8 cellular contexts compared by ENCODE assay signal in the genomic region with DNA sequence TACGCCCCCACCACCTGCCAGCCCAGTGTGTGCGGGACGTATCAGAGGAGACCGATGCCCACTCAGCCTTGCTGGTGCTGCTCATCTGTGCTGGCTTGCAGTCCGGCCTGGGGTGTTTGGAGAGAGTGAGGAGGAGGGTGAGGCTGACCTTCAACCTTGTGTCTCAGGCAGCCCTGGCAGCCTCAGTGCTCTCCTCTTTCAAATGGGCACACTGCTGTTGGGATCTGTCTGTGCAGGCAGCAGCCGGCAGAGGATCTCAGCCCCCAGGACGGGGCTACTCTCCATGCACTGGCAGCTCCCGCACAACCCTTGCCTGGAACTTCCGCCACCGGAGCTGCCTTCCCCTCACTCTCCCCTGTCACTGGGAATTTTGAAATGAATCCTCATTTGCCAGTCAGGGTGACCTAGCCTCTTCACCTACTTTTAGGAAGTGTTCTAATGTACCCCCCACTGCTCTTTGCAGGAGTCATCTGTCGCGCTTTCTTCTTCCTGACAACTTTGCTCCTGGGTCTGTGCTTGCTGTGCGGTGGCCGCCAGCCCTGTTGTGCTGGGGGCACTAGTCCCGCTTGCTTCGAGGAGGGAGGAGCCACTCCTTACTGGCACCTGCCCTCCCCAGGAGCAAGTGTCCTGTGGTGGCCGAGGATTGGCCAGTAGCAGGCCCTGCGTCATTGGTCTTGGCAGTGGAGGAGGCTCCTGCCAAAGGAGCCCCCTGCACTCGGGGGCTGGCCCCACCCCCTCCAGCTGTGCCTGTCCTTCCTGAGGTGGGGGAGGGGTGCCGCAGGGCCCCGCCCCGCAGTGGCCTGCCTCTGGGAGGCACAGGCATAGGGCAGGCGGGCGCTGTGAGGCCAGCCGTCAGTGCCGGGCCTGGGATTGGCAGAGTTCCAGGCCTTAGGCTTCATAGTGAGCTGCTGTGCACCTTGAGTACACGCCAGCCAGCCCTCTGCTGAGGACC. TPM values are rescaled to one million over a fixed set of nuclear protein-coding genes. Genes with fewer than 3 reads are reported as not detected.
DNase-seq lines count a peak whose midpoint lies in the region; ATAC-seq and TF ChIP-seq lines count a peak whose summit lies in the region.

No MANE protein-coding gene starts in this region.

- no peak for ATAC-seq in HG03342 (IDR thresholded peaks at IDR 0.05; ENCODE audit: unreplicated experiment)

- in situ Hi-C loops in Caki2 (cut with HindIII; ENCODE audit: low pct_unique_long_range_greater_than_20kb, low sequenced_read_pairs), result no loop called here

- H3K27ac Mint-ChIP-seq in immature natural killer cell, result peak overlapping the region; percentile 96 to 100 (median 100)

- peaks cover 11 to 31% (median 13%) of the 10 kb centered on the region in 3 donors for H3K27me3 Mint-ChIP-seq in immature natural killer cell (ENCODE audit: low read depth in 3 of 3)

- no peaks in the 10 kb centered on the region for H3K9me3 ChIP-seq in breast epithelium
- H3K9me3 ChIP-seq in spleen, result peaks cover 0 to 5% (median under 1%) of the 10 kb centered on the region in 8 donors

- peak overlapping the region; percentile 85 to 94 (median 87) for H3K4me3 Mint-ChIP-seq in immature natural killer cell

- H3K9me3 Mint-ChIP-seq in immature natural killer cell, result peaks cover 0 to 2% (median 0%) of the 10 kb centered on the region in 6 donors

- intact Hi-C loops in breast epithelium (cut with DNase I; ENCODE audit: low total_unique reads) (no loop called here), spleen (cut with DNase I; ENCODE audit: low total_unique reads) (no loop called here)

- peaks cover 25 to 31% of the 10 kb centered on the region in 2 donors for H3K4me1 ChIP-seq in breast epithelium
- peaks cover 65 to 90% (median 79%) of the 10 kb centered on the region in 6 donors for H3K4me1 ChIP-seq in spleen

- no peak for TF ChIP-seq POLR2A in breast epithelium (IDR thresholded peaks at IDR 0.05)
- TF ChIP-seq POLR2A in spleen (IDR thresholded peaks at IDR 0.05), result no peak

- no peak for TF ChIP-seq CTCF in breast epithelium (IDR thresholded peaks at IDR 0.05)
- peak in 1 of 11 experiments; percentile 12 for TF ChIP-seq CTCF in spleen (IDR thresholded peaks at IDR 0.05 in 8 of 11, conservative IDR thresholded peaks at IDR 0.05 in 3 of 11)

- H3K36me3 Mint-ChIP-seq in immature natural killer cell, result peaks cover 12 to 21% (median 15%) of the 10 kb centered on the region in 3 donors

- H3K27ac ChIP-seq in breast epithelium (peak overlapping the region; percentile 49 to 75), spleen (peak overlapping the region; percentile 80 to 97 (median 92))

- H3K36me3 ChIP-seq in breast epithelium (no peaks in the 10 kb centered on the region), spleen (peaks cover 0 to 32% (median 23%) of the 10 kb centered on the region in 6 donors)

- 35 to 49% (median 38%) methylated on average over 17 to 27 of the region's 27 CpGs for WGBS in spleen, 5 donors

- peak; percentile 13 for DNase-seq in Caki2 (ENCODE audit: low read depth)
- DNase-seq in NCI-H2171 treated with DMSO at 0.1 percent for 48 hours (lab: John Stamatoyannopoulos, UW), result peak; percentile 61
- DNase-seq in breast epithelium (ENCODE audit: low spot score in 2 of 2), result no peak
- DNase-seq in immature natural killer cell, result peak; percentile 39 to 54 (median 48)
- peak; percentile 89 for DNase-seq in spleen
- DNase-seq in activated CD8-positive, alpha-beta memory T cell treated with anti-CD3 and anti-CD28 coated beads for 24 hours, result no peak
- no peak for DNase-seq in AML-193 (lab: John Stamatoyannopoulos, UW)

- peak overlapping the region in 1 of 3 donors; percentile 41 for H3K4me3 ChIP-seq in breast epithelium
- H3K4me3 ChIP-seq in spleen, result peak overlapping the region in 2 of 8 donors; percentile 2 to 63

- H3K27me3 ChIP-seq in breast epithelium, result no peaks in the 10 kb centered on the region
- H3K27me3 ChIP-seq in spleen (replicated peaks in 1 of 7), result no peaks in the 10 kb centered on the region

- peaks cover 95 to 97% of the 10 kb centered on the region in 2 donors for H3K4me1 Mint-ChIP-seq in immature natural killer cell

RNA-seq across cellular contexts. Expression of gene TSSK6, which starts 53.4 kb away (rescaled TPM):
- 4.1 and 7.7 TPM in 2 replicates for total RNA-seq in Caki2 (2014; rRNA removed; shearing (Covaris generic); ENCODE audit: low replicate concordance)
- 1 to 10 TPM in 2 of 3 donors, under 1 TPM in 1; 0.96 to 2.9 (median 2.3) TPM for total RNA-seq in breast epithelium
- polyA plus RNA-seq in immature natural killer cell, result under 1 TPM in 2 of 3 donors, not detected in 1; 0.66 to 0.96 TPM
- 1 to 10 TPM; 2.3 to 5.6 (median 3.7) TPM for total RNA-seq in spleen
- 1 to 10 TPM; 1.7 to 3.3 (median 2.4) TPM for polyA plus RNA-seq in spleen

RNA-seq across cellular contexts. Expression of gene NDUFA13, which starts 54.1 kb away (rescaled TPM):
- 303 and 326 TPM in 2 replicates for total RNA-seq in Caki2 (2014; rRNA removed; shearing (Covaris generic); ENCODE audit: low replicate concordance)
- total RNA-seq in breast epithelium, result 100 to 1,000 TPM in 1 of 3 donors, 10 to 100 TPM in 2; 97.3 to 134 (median 99.2) TPM
- polyA plus RNA-seq in immature natural killer cell, result 100 to 1,000 TPM; 242 to 566 (median 301) TPM
- total RNA-seq in spleen, result 100 to 1,000 TPM in 4 of 7 donors, 10 to 100 TPM in 3; 24.0 to 216 (median 182) TPM
- polyA plus RNA-seq in spleen, result 100 to 1,000 TPM; 203 to 224 (median 204) TPM

RNA-seq across cellular contexts. Expression of gene GATAD2A, which starts 56.5 kb away (rescaled TPM):
- total RNA-seq in Caki2 (2014; rRNA removed; shearing (Covaris generic); ENCODE audit: low replicate concordance), result 29.2 and 35.1 TPM in 2 replicates
- total RNA-seq in breast epithelium, result 10 to 100 TPM; 29.1 to 38.7 (median 33.6) TPM
- 10 to 100 TPM in 2 of 3 donors, 1 to 10 TPM in 1; 8.8 to 48.5 (median 21.0) TPM for polyA plus RNA-seq in immature natural killer cell
- total RNA-seq in spleen, result 100 to 1,000 TPM in 3 of 7 donors, 10 to 100 TPM in 4; 54.0 to 122 (median 94.2) TPM
- 10 to 100 TPM; 11.6 to 25.5 (median 12.6) TPM for polyA plus RNA-seq in spleen

Comparison
In these comparisons a context has a peak if more than half of its experiments do, and no peak if none do; other contexts are left out.
1. DNase-seq: peak in Caki2 (single experiment), NCI-H2171 treated with DMSO at 0.1 percent for 48 hours (single experiment), immature natural killer cell (3 of 3) and spleen (single experiment); none in breast epithelium (0 of 2), activated CD8-positive, alpha-beta memory T cell treated with anti-CD3 and anti-CD28 coated beads for 24 hours (single experiment) and AML-193 (0 of 2).